Comparison of ENCODE assay signal across 14 cellular contexts in genomic region chr3:114506622-114507300, GRCh38.
A peak's percentile ranks its signal among the peaks of the same experiment; 100 is the strongest.
DNase-seq lines count a peak whose midpoint lies in the region; ATAC-seq and TF ChIP-seq lines count a peak whose summit lies in the region.
"Had no signal": no experiment of that assay in that cellular context is flagged by ENCODE, and none has a peak within 500 bp of the region (broad histone marks: within the 10 kb centered on the region; RNA-seq: fewer than 3 reads in every experiment).

No MANE protein-coding gene starts in this region.

- in situ Hi-C loops in gastrocnemius medialis (cut with MboI; ENCODE audit: low sequenced_read_pairs in 4 of 4): no loop called here

- intact Hi-C loops in Right ventricle myocardium superior (cut with DNase I): no loop called here
- intact Hi-C loops in gastrocnemius medialis (cut with DNase I; ENCODE audit: low total_unique reads): loop anchor here (5.0 kb wide), 2 partner anchors 116 to 139 kb away; no protein-coding TSS in a partner anchor

- peaks cover 65 to 73% of the 10 kb centered on the region in 2 donors for H3K4me1 ChIP-seq in gastrocnemius medialis

- peak overlapping the region; percentile 75 to 81 (median 78) for H3K27ac ChIP-seq in gastrocnemius medialis
- H3K27ac ChIP-seq: neutrophil had no signal

- no peak for TF ChIP-seq CTCF in gastrocnemius medialis (IDR thresholded peaks at IDR 0.05 in 4 of 5, conservative IDR thresholded peaks at IDR 0.05 in 1 of 5)

- H3K27me3 ChIP-seq in gastrocnemius medialis: no peaks in the 10 kb centered on the region
- H3K27me3 ChIP-seq: neutrophil had no signal

- ATAC-seq in Right ventricle myocardium superior (ENCODE audit: poor library complexity) (peak; percentile 66), gastrocnemius medialis (peak; percentile 67 to 86), GM19467 (IDR thresholded peaks at IDR 0.05; ENCODE audit: unreplicated experiment) (no peak)

- H3K9me3 ChIP-seq in gastrocnemius medialis: no peaks in the 10 kb centered on the region
- H3K9me3 ChIP-seq: neutrophil had no signal

- H3K4me3 ChIP-seq in gastrocnemius medialis: no peak overlapping the region

- H3K36me3 ChIP-seq in gastrocnemius medialis: no peaks in the 10 kb centered on the region
- H3K36me3 ChIP-seq: neutrophil had no signal

- no peak for TF ChIP-seq POLR2A in gastrocnemius medialis (IDR thresholded peaks at IDR 0.05)

- DNase-seq in ELR (ENCODE audit: low read depth) (peak; percentile 48), T1000 (lab: John Stamatoyannopoulos, UW) (peak; percentile 7), Right ventricle myocardium superior (no peak), gastrocnemius medialis (no peak), NCI-H1694 treated with DMSO at 0.1 percent for 48 hours (lab: John Stamatoyannopoulos, UW) (no peak), NCI-H345 (lab: John Stamatoyannopoulos, UW) (no peak), activated gamma-delta T cell (lab: John Stamatoyannopoulos, UW) (no peak)
- DNase-seq: C1 segment of cervical spinal cord, cerebellar nuclear complex, DND-41, NCI-H187 treated with DMSO at 0.1 percent for 48 hours, NCI-H510A treated with DMSO at 0.1 percent for 48 hours had no signal

Comparison
In these comparisons a context has a peak if more than half of its experiments do, and no peak if none do; other contexts are left out.
1. DNase-seq: peak in ELR (single experiment) and T1000 (single experiment); none in Right ventricle myocardium superior (single experiment), gastrocnemius medialis (0 of 2), NCI-H1694 treated with DMSO at 0.1 percent for 48 hours (single experiment), NCI-H345 (single experiment) and activated gamma-delta T cell (single experiment).